ENCODE assay signal across 8 cellular contexts in the genomic region with DNA sequence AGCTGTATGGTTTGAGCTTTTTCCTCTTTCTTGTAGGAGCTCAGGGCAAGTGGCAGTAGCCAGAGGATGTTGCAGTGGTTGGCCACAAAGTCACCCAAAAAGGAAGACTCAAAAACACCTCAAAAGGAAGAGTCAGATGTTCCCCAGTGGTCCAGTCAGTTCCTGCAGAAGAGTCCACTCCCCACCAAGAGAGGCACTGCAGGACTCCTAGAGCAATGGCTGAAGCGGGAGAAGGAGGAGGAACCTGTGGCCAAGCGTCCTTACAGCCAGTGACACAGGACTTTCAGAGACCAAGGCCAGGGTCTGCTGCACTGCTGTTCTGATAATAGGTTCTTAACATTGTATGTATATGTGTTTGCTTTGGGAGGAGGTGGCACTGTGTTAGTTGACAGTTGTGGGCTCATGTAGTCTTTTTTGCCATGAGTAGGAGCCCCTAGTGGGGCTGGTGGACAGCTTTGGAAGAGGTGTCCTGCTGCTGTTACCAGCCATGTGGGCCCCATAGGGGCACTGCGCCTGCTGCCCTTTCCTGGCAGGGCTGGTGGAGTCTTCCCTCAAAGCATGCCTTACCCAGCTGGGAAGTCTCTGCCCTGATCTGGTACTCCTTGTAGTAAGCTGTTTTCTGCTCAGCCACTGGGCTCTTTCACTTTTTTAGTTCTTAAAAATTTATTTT. TPM values are rescaled to one million over a fixed set of nuclear protein-coding genes. Genes with fewer than 3 reads are reported as not detected.
A peak's percentile ranks its signal among the peaks of the same experiment; 100 is the strongest.
DNase-seq lines count a peak whose midpoint lies in the region; TF ChIP-seq lines count a peak whose summit lies in the region.

No MANE protein-coding gene starts in this region.

- peaks cover 27% of the 10 kb centered on the region for H3K36me3 Mint-ChIP-seq in activated naive CD4-positive, alpha-beta T cell treated with anti-CD3 and anti-CD28 coated beads for 36 hours (ENCODE audit: low read depth)
- H3K36me3 Mint-ChIP-seq in activated naive CD8-positive, alpha-beta T cell = peaks cover 5% of the 10 kb centered on the region

- H3K4me1 Mint-ChIP-seq in activated naive CD4-positive, alpha-beta T cell treated with anti-CD3 and anti-CD28 coated beads for 36 hours (ENCODE audit: low read depth) = peaks cover 29% of the 10 kb centered on the region
- H3K4me1 Mint-ChIP-seq in activated naive CD8-positive, alpha-beta T cell (ENCODE audit: low read depth) = peaks cover 32% of the 10 kb centered on the region

- peak overlapping the region; percentile 56 for H2BK15ac ChIP-seq in mesenchymal stem cell (ENCODE audit: low read depth, poor library complexity, severe bottlenecking)

- H3K79me1 ChIP-seq in mesenchymal stem cell (replicated peaks; ENCODE audit: low read length, poor library complexity, severe bottlenecking) = peaks cover under 1% of the 10 kb centered on the region

- peak overlapping the region in 1 of 2 experiments; percentile 54 for H3K23ac ChIP-seq in mesenchymal stem cell (ENCODE audit: low read length in 2 of 2)

- no peak overlapping the region for H3K4me3 Mint-ChIP-seq in activated naive CD4-positive, alpha-beta T cell treated with anti-CD3 and anti-CD28 coated beads for 36 hours
- H3K4me3 Mint-ChIP-seq in activated naive CD8-positive, alpha-beta T cell = no peak overlapping the region

- TF ChIP-seq POLR2A in thyroid gland (IDR thresholded peaks at IDR 0.05) = no peak

- H3K9me3 ChIP-seq in mesenchymal stem cell (ENCODE audit: control insufficient read depth, low read length) = no peaks in the 10 kb centered on the region
- H3K9me3 ChIP-seq in thyroid gland = no peaks in the 10 kb centered on the region

- H3K4ac ChIP-seq in mesenchymal stem cell (ENCODE audit: low read depth in 1 of 2, low read length in 2 of 2) = no peak overlapping the region

- H2BK5ac ChIP-seq in mesenchymal stem cell (ENCODE audit: low read depth, low read length, poor library complexity, severe bottlenecking) = no peak overlapping the region

- peak overlapping the region in 1 of 2 experiments; percentile 46 for H2BK12ac ChIP-seq in mesenchymal stem cell (ENCODE audit: low read length in 2 of 2)

- WGBS in mesenchymal stem cell = 98% methylated on average over 3 of the region's 3 CpGs
- WGBS in thyroid gland, 2 donors = 95 to 96% methylated on average over 3 of the region's 3 CpGs

- CTCF ChIA-PET in activated naive CD4-positive, alpha-beta T cell treated with anti-CD3 and anti-CD28 coated beads for 36 hours (lab: Charles Lee) = interaction anchor here (0.6 to 1.0 kb wide), 4 partner anchors 22 to 289 kb away, joined by 3 to 5 read pairs (median 4); no protein-coding TSS in a partner anchor

- H3K4me1 ChIP-seq in mesenchymal stem cell (ENCODE audit: control insufficient read depth, insufficient read depth, low read depth, low read length) = peaks cover 12% of the 10 kb centered on the region
- peaks cover 0 to 9% of the 10 kb centered on the region in 2 donors for H3K4me1 ChIP-seq in thyroid gland

- H2BK120ac ChIP-seq in mesenchymal stem cell (ENCODE audit: low read depth, low read length) = no peak overlapping the region

- peak overlapping the region; percentile 22 for H4K8ac ChIP-seq in mesenchymal stem cell (ENCODE audit: low read length)

- no peaks in the 10 kb centered on the region for H3K27me3 Mint-ChIP-seq in activated naive CD4-positive, alpha-beta T cell treated with anti-CD3 and anti-CD28 coated beads for 36 hours (ENCODE audit: low read depth)
- H3K27me3 Mint-ChIP-seq in activated naive CD8-positive, alpha-beta T cell = no peaks in the 10 kb centered on the region

- H3K14ac ChIP-seq in mesenchymal stem cell (ENCODE audit: low read length in 2 of 2) = peak overlapping the region in 1 of 2 experiments; percentile 66

- H3K18ac ChIP-seq in mesenchymal stem cell (ENCODE audit: low read depth in 1 of 2, low read length in 2 of 2) = peak overlapping the region in 1 of 2 experiments; percentile 35

- H2AK5ac ChIP-seq in mesenchymal stem cell (ENCODE audit: low read length, severe bottlenecking) = peak overlapping the region; percentile 46

- H4K91ac ChIP-seq in mesenchymal stem cell (ENCODE audit: low read length) = no peak overlapping the region

- H3K4me3 ChIP-seq in mesenchymal stem cell (ENCODE audit: insufficient read depth in 1 of 2, low read depth in 1 of 2, low read length in 2 of 2) (no peak overlapping the region), thyroid gland (replicated peaks in 1 of 3) (no peak overlapping the region)

- peak overlapping the region; percentile 86 for H3K9ac ChIP-seq in mesenchymal stem cell (ENCODE audit: low read length)

- no peaks in the 10 kb centered on the region for H3K9me3 Mint-ChIP-seq in activated naive CD4-positive, alpha-beta T cell treated with anti-CD3 and anti-CD28 coated beads for 36 hours
- H3K9me3 Mint-ChIP-seq in activated naive CD8-positive, alpha-beta T cell (ENCODE audit: low read depth) = no peaks in the 10 kb centered on the region

- H3K27me3 ChIP-seq in mesenchymal stem cell (ENCODE audit: control insufficient read depth in 1 of 2, insufficient read depth in 1 of 2, low read length in 2 of 2) (no peaks in the 10 kb centered on the region), thyroid gland (no peaks in the 10 kb centered on the region)

- peaks cover 12 to 41% of the 10 kb centered on the region in 2 experiments for H3K36me3 ChIP-seq in mesenchymal stem cell (ENCODE audit: control insufficient read depth in 1 of 2, insufficient read depth in 2 of 2, low read depth in 1 of 2, low read length in 2 of 2)
- peaks cover 6 to 16% of the 10 kb centered on the region in 2 donors for H3K36me3 ChIP-seq in thyroid gland

- DNase-seq in activated naive CD4-positive, alpha-beta T cell treated with anti-CD3 and anti-CD28 coated beads for 36 hours = no peak
- DNase-seq in activated naive CD4-positive, alpha-beta T cell (lab: John Stamatoyannopoulos, UW) = no peak
- DNase-seq in mesenchymal stem cell (no peak), thyroid gland (no peak), dermis blood vessel endothelial cell (no peak), NCI-H1048 (lab: John Stamatoyannopoulos, UW) (no peak), NCI-H774 (lab: John Stamatoyannopoulos, UW) (no peak)

- TF ChIP-seq CTCF in thyroid gland (IDR thresholded peaks at IDR 0.05) = no peak

- H3K4me2 ChIP-seq in mesenchymal stem cell (ENCODE audit: low read length, poor library complexity, severe bottlenecking) = no peak overlapping the region

- peak overlapping the region; percentile 15 for H3K27ac Mint-ChIP-seq in activated naive CD4-positive, alpha-beta T cell treated with anti-CD3 and anti-CD28 coated beads for 36 hours
- peak overlapping the region; percentile 84 for H3K27ac Mint-ChIP-seq in activated naive CD8-positive, alpha-beta T cell

- intact Hi-C loops in activated naive CD4-positive, alpha-beta T cell treated with anti-CD3 and anti-CD28 coated beads for 36 hours (cut with micrococcal nuclease) = no loop called here
- intact Hi-C loops in thyroid gland (cut with DNase I) = no loop called here

- peak overlapping the region; percentile 34 for H3K27ac ChIP-seq in mesenchymal stem cell (ENCODE audit: low read length, poor library complexity, severe bottlenecking)
- peak overlapping the region in 2 of 3 donors; percentile 74 to 87 for H3K27ac ChIP-seq in thyroid gland

- H2AFZ ChIP-seq in mesenchymal stem cell (ENCODE audit: low read depth, low read length) = no peak overlapping the region

RNA-seq across cellular contexts. Expression of a gene that starts 26.0 kb away (rescaled TPM):
- 10 to 100 TPM; 35.0 to 35.8 TPM for total RNA-seq in activated naive CD4-positive, alpha-beta T cell treated with anti-CD3 and anti-CD28 coated beads for 36 hours
- 13.3 TPM for polyA plus RNA-seq in mesenchymal stem cell (2013, experiment 1 of 2)
- 13.8 TPM for polyA plus RNA-seq in mesenchymal stem cell (2013, experiment 2 of 2)
- total RNA-seq in thyroid gland = 10 to 100 TPM; 23.7 to 30.9 (median 26.0) TPM
- total RNA-seq in dermis blood vessel endothelial cell = 31.3 and 40.0 TPM in 2 replicates

RNA-seq across cellular contexts. Expression of a gene that starts 55.3 kb away (rescaled TPM):
- total RNA-seq in activated naive CD4-positive, alpha-beta T cell treated with anti-CD3 and anti-CD28 coated beads for 36 hours = 100 to 1,000 TPM; 125 to 128 TPM
- polyA plus RNA-seq in mesenchymal stem cell (2013, experiment 1 of 2) = 116 TPM
- polyA plus RNA-seq in mesenchymal stem cell (2013, experiment 2 of 2) = 110 TPM
- total RNA-seq in thyroid gland (100 to 1,000 TPM in 3 of 4 donors, 10 to 100 TPM in 1; 95.8 to 195 (median 159) TPM), dermis blood vessel endothelial cell (225 and 267 TPM in 2 replicates)
